In the genomic region with DNA sequence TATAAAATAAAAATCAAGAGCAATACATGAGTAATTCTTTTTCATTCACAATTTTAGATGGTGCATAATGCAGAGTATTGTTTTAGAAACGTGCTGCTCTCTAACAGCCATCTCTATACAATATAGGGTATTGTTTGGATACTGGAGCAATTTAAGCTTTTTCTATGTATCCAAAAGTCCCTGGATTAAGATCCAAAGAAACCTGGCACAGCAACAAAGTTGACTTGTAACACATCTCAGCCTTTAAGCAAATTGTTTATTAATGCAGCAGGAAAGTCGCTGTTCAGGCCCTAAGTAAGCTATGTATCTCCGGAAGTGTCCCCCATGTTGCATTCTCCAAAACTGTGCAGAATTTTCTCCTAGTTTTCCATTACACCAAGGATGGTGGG, we compare ENCODE assay signal across 18 cellular contexts. TPM values are rescaled to one million over a fixed set of nuclear protein-coding genes. Genes with fewer than 3 reads are reported as not detected.
DNase-seq lines count a peak whose midpoint lies in the region; ATAC-seq and TF ChIP-seq lines count a peak whose summit lies in the region.
"Had no signal": no experiment of that assay in that cellular context is flagged by ENCODE, and none has a peak within 500 bp of the region (broad histone marks: within the 10 kb centered on the region; RNA-seq: fewer than 3 reads in every experiment).

No MANE protein-coding gene starts in this region.

- no TSS peak for BruUV-seq in mammary epithelial cell (replicated peaks; lab: Mats Ljungman, UMichigan)

- no peak overlapping the region for H3K9ac ChIP-seq in mammary epithelial cell (ENCODE audit: insufficient read depth, low read length)

- H3K36me3 Mint-ChIP-seq in activated naive CD8-positive, alpha-beta T cell, result peaks cover 4% of the 10 kb centered on the region
- H3K36me3 Mint-ChIP-seq in activated naive CD8-positive, alpha-beta T cell treated with anti-CD3 and anti-CD28 coated beads, Interleukin-2, amount 50 U/mL, for 24 hours (ENCODE audit: low read depth), result peaks cover 11% of the 10 kb centered on the region
- peaks cover 9% of the 10 kb centered on the region for H3K36me3 Mint-ChIP-seq in nephron (ENCODE audit: low read depth)

- dilution Hi-C loops in mammary epithelial cell (cut with HindIII; ENCODE audit: low sequenced_read_pairs), result no loop called here

- WGBS in mammary epithelial cell (ENCODE audit: low coverage, missing lambda C conversion rate), result 8% methylated on average over 3 of the region's 3 CpGs

- in situ Hi-C loops in mammary epithelial cell (cut with MboI; ENCODE audit: low sequenced_read_pairs in 2 of 2), result no loop called here

- intact Hi-C loops in mammary epithelial cell (cut with micrococcal nuclease) (no loop called here), tibial artery (cut with DNase I; ENCODE audit: low total_unique reads) (no loop called here)

- H3K4me1 ChIP-seq in mammary epithelial cell (ENCODE audit: insufficient read depth, low read length), result peaks cover 55% of the 10 kb centered on the region
- H3K4me1 ChIP-seq in tibial artery, result peaks cover 8 to 100% (median 71%) of the 10 kb centered on the region in 4 donors

- no peaks in the 10 kb centered on the region for H3K27me3 Mint-ChIP-seq in activated naive CD8-positive, alpha-beta T cell
- no peaks in the 10 kb centered on the region for H3K27me3 Mint-ChIP-seq in activated naive CD8-positive, alpha-beta T cell treated with anti-CD3 and anti-CD28 coated beads, Interleukin-2, amount 50 U/mL, for 24 hours
- no peaks in the 10 kb centered on the region for H3K27me3 Mint-ChIP-seq in nephron (ENCODE audit: low read depth)
- H3K27me3 Mint-ChIP-seq: naive thymus-derived CD4-positive, alpha-beta T cell had no signal

- peak overlapping the region; percentile 36 for H3K27ac Mint-ChIP-seq in activated naive CD8-positive, alpha-beta T cell
- H3K27ac Mint-ChIP-seq in activated naive CD8-positive, alpha-beta T cell treated with anti-CD3 and anti-CD28 coated beads, Interleukin-2, amount 50 U/mL, for 24 hours, result no peak overlapping the region
- H3K27ac Mint-ChIP-seq in nephron, result peak overlapping the region; percentile 48 to 98 (median 90)
- H3K27ac Mint-ChIP-seq: T-helper 1 cell treated with Interleukin-12 subunit alpha and Interleukin-12 subunit beta and Interleukin-4 antibody, amounts not matched to agents 30 μg/mL and 1 μg/mL, for 36 hours had no signal

- H3K9me3 Mint-ChIP-seq in activated naive CD8-positive, alpha-beta T cell (ENCODE audit: low read depth), result no peaks in the 10 kb centered on the region
- no peaks in the 10 kb centered on the region for H3K9me3 Mint-ChIP-seq in activated naive CD8-positive, alpha-beta T cell treated with anti-CD3 and anti-CD28 coated beads, Interleukin-2, amount 50 U/mL, for 24 hours
- no peaks in the 10 kb centered on the region for H3K9me3 Mint-ChIP-seq in nephron
- H3K9me3 Mint-ChIP-seq: naive thymus-derived CD4-positive, alpha-beta T cell; T-helper 1 cell treated with Interleukin-12 subunit alpha and Interleukin-12 subunit beta and Interleukin-4 antibody, amounts not matched to agents 30 μg/mL and 1 μg/mL, for 36 hours had no signal

- H3K4me3 Mint-ChIP-seq in activated naive CD8-positive, alpha-beta T cell, result no peak overlapping the region
- H3K4me3 Mint-ChIP-seq in activated naive CD8-positive, alpha-beta T cell treated with anti-CD3 and anti-CD28 coated beads, Interleukin-2, amount 50 U/mL, for 24 hours, result no peak overlapping the region
- peak overlapping the region; percentile 97 to 100 (median 100) for H3K4me3 Mint-ChIP-seq in nephron
- H3K4me3 Mint-ChIP-seq: T-helper 1 cell treated with Interleukin-12 subunit alpha and Interleukin-12 subunit beta and Interleukin-4 antibody, amounts not matched to agents 30 μg/mL and 1 μg/mL, for 36 hours had no signal

- TF ChIP-seq CTCF in mammary epithelial cell (conservative IDR thresholded peaks at IDR 0.05 in 1 of 2, IDR thresholded peaks at IDR 0.05 in 1 of 2; ENCODE audit: extremely low read depth in 1 of 2, insufficient read depth in 1 of 2, low read depth in 1 of 2, low read length in 2 of 2) (no peak), nephron (IDR thresholded peaks at IDR 0.05; ENCODE audit: unreplicated experiment in 3 of 3) (no peak), tibial artery (IDR thresholded peaks at IDR 0.05) (no peak)

- H3K4me2 ChIP-seq in mammary epithelial cell (ENCODE audit: insufficient read depth, low read depth, low read length), result peak overlapping the region; percentile 54

- peaks cover 91% of the 10 kb centered on the region for H3K4me1 Mint-ChIP-seq in activated naive CD8-positive, alpha-beta T cell (ENCODE audit: low read depth)
- H3K4me1 Mint-ChIP-seq in activated naive CD8-positive, alpha-beta T cell treated with anti-CD3 and anti-CD28 coated beads, Interleukin-2, amount 50 U/mL, for 24 hours, result peaks cover 91% of the 10 kb centered on the region
- peaks cover 96% of the 10 kb centered on the region for H3K4me1 Mint-ChIP-seq in nephron

- CTCF ChIA-PET in mammary epithelial cell (lab: Charles Lee; ENCODE audit: low non-redundant PET), result no interaction called here

- H3K27me3 ChIP-seq in mammary epithelial cell (ENCODE audit: insufficient read depth, low read length), result no peaks in the 10 kb centered on the region
- no peaks in the 10 kb centered on the region for H3K27me3 ChIP-seq in tibial artery
- H3K27me3 ChIP-seq: ascending aorta had no signal

- H3K27ac ChIP-seq in mammary epithelial cell (ENCODE audit: insufficient read depth, low read depth, low read length), result no peak overlapping the region
- H3K27ac ChIP-seq in tibial artery, result peak overlapping the region; percentile 6 to 88
- H3K27ac ChIP-seq: C4-2B had no signal

- no peaks in the 10 kb centered on the region for H3K9me3 ChIP-seq in mammary epithelial cell (replicated peaks; ENCODE audit: insufficient read depth, low read length)
- H3K9me3 ChIP-seq in tibial artery, result no peaks in the 10 kb centered on the region
- H3K9me3 ChIP-seq: ascending aorta had no signal

- H3K36me3 ChIP-seq in mammary epithelial cell (ENCODE audit: insufficient read depth, low read length) (no peaks in the 10 kb centered on the region), tibial artery (no peaks in the 10 kb centered on the region)
- H3K36me3 ChIP-seq: ascending aorta had no signal

- H3K4me3 ChIP-seq in mammary epithelial cell (replicated peaks in 1 of 3; ENCODE audit: insufficient read depth in 1 of 3, low read depth in 2 of 3, low read length in 3 of 3), result no peak overlapping the region
- no peak overlapping the region for H3K4me3 ChIP-seq in tibial artery

- no peak for ATAC-seq in activated naive CD8-positive, alpha-beta T cell treated with anti-CD3 and anti-CD28 coated beads, Interleukin-2, amount 50 U/mL, for 24 hours
- ATAC-seq in GM19351 (IDR thresholded peaks at IDR 0.05; ENCODE audit: unreplicated experiment) (no peak), left lobe of liver (no peak)
- ATAC-seq: esophagus mucosa; naive thymus-derived CD4-positive, alpha-beta T cell had no signal

- no peak overlapping the region for H2AFZ ChIP-seq in mammary epithelial cell (ENCODE audit: low read depth, low read length)

- H3K79me2 ChIP-seq in mammary epithelial cell (ENCODE audit: insufficient read depth, low read length), result peaks cover 100% of the 10 kb centered on the region

- DNase-seq in activated naive CD8-positive, alpha-beta T cell treated with anti-CD3 and anti-CD28 coated beads, Interleukin-2, amount 50 U/mL, for 24 hours, result no peak
- DNase-seq in mammary epithelial cell, result peak; percentile 19
- DNase-seq in tibial artery, result no peak
- DNase-seq in NCI-H446 treated with DMSO at 0.1 percent for 48 hours (lab: John Stamatoyannopoulos, UW), result no peak
- DNase-seq in left lobe of liver (ENCODE audit: low spot score), result no peak
- DNase-seq: 8988T; activated CD4-positive, CD25-positive, alpha-beta regulatory T cell; activated effector memory CD4-positive, alpha-beta T cell treated with anti-CD3 and anti-CD28 coated beads, Interleukin-2, amount 50 U/mL, for 16 hours; naive thymus-derived CD4-positive, alpha-beta T cell; NCI-H2081 treated with DMSO at 0.1 percent for 48 hours; stimulated activated CD4-positive, alpha-beta T cell treated with anti-CD3 and anti-CD28 coated beads, Interleukin-1b, Interleukin-23, amount 100 ng/mL, for 48 hours had no signal

- no peaks in the 10 kb centered on the region for H4K20me1 ChIP-seq in mammary epithelial cell (ENCODE audit: insufficient read depth, low read length)

RNA-seq across cellular contexts. Expression of gene VGLL4, which starts 7.3 kb away (rescaled TPM):
- total RNA-seq in mammary epithelial cell, result 10 to 100 TPM; 30.8 to 77.3 TPM
- polyA plus RNA-seq in mammary epithelial cell, result 31.3 TPM
- 46.0 TPM for polyA minus RNA-seq in mammary epithelial cell
- total RNA-seq in left lobe of liver, result 13.8 TPM

Comparison
In these comparisons a context has a peak if more than half of its experiments do, and no peak if none do; other contexts are left out.
1. H3K4me3 Mint-ChIP-seq: peak in nephron (3 of 3); none in activated naive CD8-positive, alpha-beta T cell (single experiment) and activated naive CD8-positive, alpha-beta T cell treated with anti-CD3 and anti-CD28 coated beads, Interleukin-2, amount 50 U/mL, for 24 hours (single experiment).